ENCODE assay signal across 20 cellular contexts in the genomic region with DNA sequence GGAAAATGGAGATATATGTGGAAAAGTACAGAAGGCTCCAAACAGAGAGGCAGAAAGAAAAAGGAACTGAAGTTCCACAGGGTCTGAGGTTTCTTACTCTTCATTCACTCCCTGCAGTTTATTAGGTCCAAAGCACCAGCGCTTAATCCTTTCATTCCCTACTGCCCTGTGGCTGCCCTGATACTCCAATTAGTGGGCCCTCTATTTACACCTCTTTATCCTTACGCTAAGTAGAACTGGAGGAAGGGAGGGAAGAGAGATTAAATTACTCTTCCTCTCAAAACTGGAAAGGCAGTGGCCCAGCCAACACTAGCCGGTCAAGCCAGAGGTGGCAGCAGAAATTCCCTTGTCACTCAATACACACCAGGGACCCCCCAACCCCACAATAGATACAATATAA. TPM values are rescaled to one million over a fixed set of nuclear protein-coding genes. Genes with fewer than 3 reads are reported as not detected.
DNase-seq lines count a peak whose midpoint lies in the region; FAIRE-seq and TF ChIP-seq lines count a peak whose summit lies in the region.
"Had no signal": no experiment of that assay in that cellular context is flagged by ENCODE, and none has a peak within 500 bp of the region (broad histone marks: within the 10 kb centered on the region; RNA-seq: fewer than 3 reads in every experiment).

No MANE protein-coding gene starts in this region.

- peaks cover 28% of the 10 kb centered on the region for H3K4me1 ChIP-seq in CD8-positive, alpha-beta memory T cell (ENCODE audit: insufficient read depth, low read length)

- peak overlapping the region in 1 of 7 donors; percentile 41 for H3K4me3 Mint-ChIP-seq in CD8-positive, alpha-beta memory T cell
- no peak overlapping the region for H3K4me3 Mint-ChIP-seq in mesothelial cell of epicardium
- H3K4me3 Mint-ChIP-seq: B cell; CD4-positive, CD25-positive, alpha-beta regulatory T cell; H9 had no signal

- CTCF ChIA-PET in CD8-positive, alpha-beta memory T cell (lab: Charles Lee) = interaction anchor here (1.0 to 1.9 kb wide), 3 partner anchors 10 to 64 kb away, joined by 3 to 7 read pairs (median 3); no protein-coding TSS in a partner anchor

- no peak overlapping the region for H3K27ac ChIP-seq in CD8-positive, alpha-beta memory T cell (ENCODE audit: low read depth, low read length)
- H3K27ac ChIP-seq in WERI-Rb-1 = no peak overlapping the region; the same call in 1 of the 2 replicates
- H3K27ac ChIP-seq: HL-60, Peyer's patch had no signal

- peaks cover 8% of the 10 kb centered on the region for H3K9me3 ChIP-seq in CD8-positive, alpha-beta memory T cell (ENCODE audit: low read length)
- H3K9me3 ChIP-seq in WERI-Rb-1 (ENCODE audit: severe bottlenecking) = peaks cover 13% of the 10 kb centered on the region

- no peak for TF ChIP-seq POLR2A in GM12891 (IDR thresholded peaks at IDR 0.05; ENCODE audit: low read depth, low read length)

- peaks cover 4% of the 10 kb centered on the region for H3K36me3 ChIP-seq in CD8-positive, alpha-beta memory T cell (ENCODE audit: insufficient read depth, low read length)
- H3K36me3 ChIP-seq in WERI-Rb-1 = peaks cover 2% of the 10 kb centered on the region; the same call in 1 of the 2 replicates

- POLR2A ChIA-PET in CD8-positive, alpha-beta memory T cell (lab: Charles Lee) = no interaction called here

- H3K36me3 Mint-ChIP-seq in CD8-positive, alpha-beta memory T cell = peaks cover 17 to 34% (median 24%) of the 10 kb centered on the region in 3 donors
- peaks cover 23% of the 10 kb centered on the region for H3K36me3 Mint-ChIP-seq in mesothelial cell of epicardium

- peaks cover 0 to 2% of the 10 kb centered on the region in 2 donors for H3K27me3 Mint-ChIP-seq in CD8-positive, alpha-beta memory T cell
- H3K27me3 Mint-ChIP-seq in mesothelial cell of epicardium (ENCODE audit: low read depth) = no peaks in the 10 kb centered on the region
- H3K27me3 Mint-ChIP-seq: B cell; CD4-positive, CD25-positive, alpha-beta regulatory T cell had no signal

- 0 out of 2 replicates have a peak, but pooled peaks have one; percentile 1 for TF ChIP-seq CTCF in WERI-Rb-1 (IDR thresholded peaks at IDR 0.05; ENCODE audit: low read depth, low read length)
- no peak for TF ChIP-seq CTCF in mesothelial cell of epicardium (IDR thresholded peaks at IDR 0.05; ENCODE audit: unreplicated experiment)
- TF ChIP-seq CTCF in GM20000 (IDR thresholded peaks at IDR 0.05; ENCODE audit: extremely low read depth, missing control alignments) = no peak

- FAIRE-seq in GM12891 (lab: Jason Lieb, UNC) = no peak
- FAIRE-seq: GM19239, HTR-8/SVneo had no signal

- peaks cover 4 to 14% (median 11%) of the 10 kb centered on the region in 5 donors for H3K9me3 Mint-ChIP-seq in CD8-positive, alpha-beta memory T cell
- H3K9me3 Mint-ChIP-seq in mesothelial cell of epicardium = peaks cover 18% of the 10 kb centered on the region

- peak overlapping the region in 5 of 8 donors; percentile 19 to 47 (median 29) for H3K27ac Mint-ChIP-seq in CD8-positive, alpha-beta memory T cell
- H3K27ac Mint-ChIP-seq in mesothelial cell of epicardium = peak overlapping the region; percentile 64
- H3K27ac Mint-ChIP-seq: B cell; CD4-positive, CD25-positive, alpha-beta regulatory T cell had no signal

- DNase-seq in CD8-positive, alpha-beta memory T cell = no peak
- DNase-seq in GM12891 (ENCODE audit: insufficient read length, low spot score) (no peak), WERI-Rb-1 (peak; percentile 69), mesothelial cell of epicardium (ENCODE audit: low spot score in 2 of 2, unreplicated experiment in 2 of 2) (no peak), AG08396 (ENCODE audit: low spot score) (no peak), T-helper 2 cell (no peak), GM20000 (ENCODE audit: low spot score) (no peak)
- DNase-seq: ACHN; CD4-positive, CD25-positive, alpha-beta regulatory T cell; DMS53; H9; NCI-H1417 treated with DMSO at 0.1 percent for 48 hours; NCI-H2029 treated with DMSO at 0.1 percent for 48 hours; NCI-H2171 treated with DMSO at 0.1 percent for 48 hours; NCI-H510A; Peyer's patch had no signal

- H3K4me1 Mint-ChIP-seq in CD8-positive, alpha-beta memory T cell = peaks cover 48 to 67% (median 60%) of the 10 kb centered on the region in 3 donors
- peaks cover 23% of the 10 kb centered on the region for H3K4me1 Mint-ChIP-seq in mesothelial cell of epicardium

- H3K27me3 ChIP-seq in CD8-positive, alpha-beta memory T cell (ENCODE audit: insufficient read depth, low read length, poor library complexity, severe bottlenecking) = no peaks in the 10 kb centered on the region
- no peaks in the 10 kb centered on the region for H3K27me3 ChIP-seq in WERI-Rb-1 (ENCODE audit: insufficient read depth, low read depth, severe bottlenecking)
- H3K27me3 ChIP-seq: Peyer's patch had no signal

- no peak overlapping the region for H3K4me3 ChIP-seq in CD8-positive, alpha-beta memory T cell (ENCODE audit: low read length)
- H3K4me3 ChIP-seq in WERI-Rb-1 (ENCODE audit: low read depth, low read length) = no peak overlapping the region
- H3K4me3 ChIP-seq: Peyer's patch had no signal

TF ChIP-seq in GM12891, 5 proteins besides CTCF, POLR2A, EP300 and RAD21:
- TF ChIP-seq TAF1 (IDR thresholded peaks at IDR 0.05; ENCODE audit: low read depth, low read length) (no peak), SPI1 (IDR thresholded peaks at IDR 0.05; ENCODE audit: low read depth, low read length) (0 out of 2 replicates have a peak, but pooled peaks have one; percentile 1)

RNA-seq across cellular contexts. Expression of a gene that starts 20.4 kb away (rescaled TPM):
- total RNA-seq in CD8-positive, alpha-beta memory T cell = 10 to 100 TPM; 10.3 to 10.6 TPM
- polyA plus RNA-seq in CD8-positive, alpha-beta memory T cell = 10.2 TPM
- polyA plus RNA-seq in GM12891 (2012; ENCODE audit: low read depth, missing spikeins) = 3.5 TPM
- 18.6 to 20.3 TPM (median 19.8 TPM) in 3 replicates for total RNA-seq in mesothelial cell of epicardium
